21 cellular contexts compared by ENCODE assay signal in the genomic region with DNA sequence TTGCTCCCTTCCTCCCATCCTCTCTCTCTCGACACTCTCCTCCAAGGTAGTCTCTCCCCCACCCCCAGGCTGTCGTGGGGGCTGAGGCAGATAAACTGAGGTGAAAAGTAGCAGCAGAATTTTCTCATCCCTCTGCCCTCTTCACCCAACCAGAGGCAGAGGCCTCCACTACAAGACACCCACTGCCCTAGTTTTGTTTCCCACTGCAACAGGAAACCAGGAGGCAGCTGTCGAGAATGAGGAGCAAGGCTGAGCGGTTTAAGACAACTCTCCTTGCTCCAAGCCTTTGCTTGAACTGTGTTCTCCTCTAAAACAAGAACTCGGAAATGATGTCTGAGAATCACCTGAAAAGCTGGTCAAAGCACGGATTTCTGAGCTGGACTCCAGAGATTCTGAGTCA. TPM values are rescaled to one million over a fixed set of nuclear protein-coding genes. Genes with fewer than 3 reads are reported as not detected.
DNase-seq lines count a peak whose midpoint lies in the region; ATAC-seq, FAIRE-seq and TF ChIP-seq lines count a peak whose summit lies in the region.
"Had no signal": no experiment of that assay in that cellular context is flagged by ENCODE, and none has a peak within 500 bp of the region (broad histone marks: within the 10 kb centered on the region; RNA-seq: fewer than 3 reads in every experiment).

No MANE protein-coding gene starts in this region.

- H3K36me3 ChIP-seq in IMR-90 (ENCODE audit: control insufficient read depth, insufficient read depth, low read length), result no peaks in the 10 kb centered on the region
- no peaks in the 10 kb centered on the region for H3K36me3 ChIP-seq in small intestine (ENCODE audit: control insufficient read depth in 2 of 2, insufficient read depth in 2 of 2, low read length in 2 of 2)
- H3K36me3 ChIP-seq: BE2C had no signal

- TF ChIP-seq RAD21 in IMR-90 (IDR thresholded peaks at IDR 0.05; ENCODE audit: low read length), result no peak

- H3K18ac ChIP-seq in IMR-90 (ENCODE audit: low read depth, low read length), result no peak overlapping the region

- H3K9ac ChIP-seq in IMR-90 (ENCODE audit: low read depth, low read length), result no peak overlapping the region

- H4K5ac ChIP-seq in IMR-90 (ENCODE audit: low read depth, low read length), result no peak overlapping the region

- H2BK20ac ChIP-seq in IMR-90 (ENCODE audit: low read depth, low read length), result no peak overlapping the region

- no peak overlapping the region for H4K8ac ChIP-seq in IMR-90 (ENCODE audit: low read depth in 2 of 2, low read length in 2 of 2)

- H3K4me2 ChIP-seq in IMR-90 (ENCODE audit: low read depth, low read length), result no peak overlapping the region

- CTCF ChIA-PET in IMR-90 (lab: Yijun Ruan, JAX), result no interaction called here

- no peak for TF ChIP-seq POLR2A in IMR-90 (IDR thresholded peaks at IDR 0.05; ENCODE audit: low read depth, low read length)

- H3K14ac ChIP-seq in IMR-90 (replicated peaks; ENCODE audit: low read depth, low read length), result no peak overlapping the region

- DNase-seq in IMR-90 (no peak), myocyte (ENCODE audit: low read depth) (peak; percentile 28), small intestine (no peak), NCI-H1436 treated with DMSO at 0.1 percent for 48 hours (lab: John Stamatoyannopoulos, UW) (no peak), dedifferentiated amniotic fluid mesenchymal stem cell (ENCODE audit: extremely low spot score) (no peak), ACHN (no peak)
- DNase-seq: BE2C; CD8-positive, alpha-beta T cell; COR-L47; DMS153; DMS79 treated with DMSO at 0.1 percent for 48 hours; GDM1; H9 had no signal

- H2AFZ ChIP-seq in IMR-90 (replicated peaks; ENCODE audit: low read length, poor library complexity), result peak overlapping the region; percentile 16

- H3K79me1 ChIP-seq in IMR-90 (ENCODE audit: low read depth in 1 of 2, low read length in 2 of 2), result no peaks in the 10 kb centered on the region

- POLR2A ChIA-PET in IMR-90 (lab: Charles Lee; ENCODE audit: unreplicated experiment), result no interaction called here

- H2BK15ac ChIP-seq in IMR-90 (ENCODE audit: low read depth, low read length), result no peak overlapping the region

- no peak overlapping the region for H2AK5ac ChIP-seq in IMR-90 (ENCODE audit: low read depth, low read length)

- no peak overlapping the region for H2BK5ac ChIP-seq in IMR-90 (ENCODE audit: low read depth, low read length, poor library complexity, severe bottlenecking)

- no peak overlapping the region for H4K91ac ChIP-seq in IMR-90 (ENCODE audit: insufficient read depth, low read depth, low read length)

- no peak overlapping the region for H3K23ac ChIP-seq in IMR-90 (ENCODE audit: low read depth, low read length)

- TF ChIP-seq CTCF in IMR-90 (conservative IDR thresholded peaks at IDR 0.05; ENCODE audit: low read depth, low read length) (no peak), VCaP (conservative IDR thresholded peaks at IDR 0.05) (no peak)

- no peak overlapping the region for H3K4ac ChIP-seq in IMR-90 (ENCODE audit: low read depth, low read length)

- no peak for ATAC-seq in IMR-90 (ENCODE audit: low read depth)
- ATAC-seq: CD8-positive, alpha-beta T cell; HepG2; K562 had no signal

- no peak overlapping the region for H2AK9ac ChIP-seq in IMR-90 (replicated peaks; ENCODE audit: low read depth, low read length, poor library complexity)

- H3K4me1 ChIP-seq in IMR-90 (ENCODE audit: control insufficient read depth, insufficient read depth, low read length), result peaks cover 2% of the 10 kb centered on the region; the same call in 1 of the 2 replicates
- peaks cover 0 to 6% of the 10 kb centered on the region in 2 donors for H3K4me1 ChIP-seq in small intestine (ENCODE audit: control insufficient read depth in 2 of 2, insufficient read depth in 1 of 2, low read depth in 1 of 2, low read length in 1 of 2)
- H3K4me1 ChIP-seq: BE2C had no signal

- H3K27me3 ChIP-seq in IMR-90 (ENCODE audit: control insufficient read depth, insufficient read depth, low read length) (peaks cover 8% of the 10 kb centered on the region; the same call in 1 of the 2 replicates), small intestine (ENCODE audit: control insufficient read depth in 2 of 2, insufficient read depth in 2 of 2, low read length in 2 of 2) (no peaks in the 10 kb centered on the region)
- H3K27me3 ChIP-seq: BE2C had no signal

- intact Hi-C loops in IMR-90 (cut with micrococcal nuclease), result loop anchor here (2.0 to 5.0 kb wide), 2 partner anchors 89 to 376 kb away; no protein-coding TSS in a partner anchor

- H3K27ac ChIP-seq in IMR-90 (ENCODE audit: insufficient read depth, low read length) (no peak overlapping the region), VCaP (peak overlapping the region; percentile 73; the same call in 1 of the 2 replicates), small intestine (ENCODE audit: low read depth in 1 of 2, low read length in 1 of 2) (no peak overlapping the region)

- dilution Hi-C loops in IMR-90 (cut with HindIII; ENCODE audit: low sequenced_read_pairs, unreplicated experiment), result no loop called here

- no peak overlapping the region for H3K56ac ChIP-seq in IMR-90 (ENCODE audit: extremely low read depth, insufficient read depth, low read length)

- H4K20me1 ChIP-seq in IMR-90 (ENCODE audit: insufficient read depth, low read length), result no peaks in the 10 kb centered on the region

- H3K9me1 ChIP-seq in IMR-90 (ENCODE audit: insufficient read depth, low read length), result no peaks in the 10 kb centered on the region

- in situ Hi-C loops in IMR-90 (cut with MboI; ENCODE audit: low sequenced_read_pairs) (no loop called here), ACHN (cut with HindIII; ENCODE audit: low pct_ligation_motif_present, low pct_unique_long_range_greater_than_20kb, low sequenced_read_pairs) (no loop called here)

- 90% methylated on average over 2 of the region's 6 CpGs; no CpG with 5 or more reads in 1 of the 2 experiments for WGBS in IMR-90 (ENCODE audit: extremely low coverage in 2 of 2, insufficient read length in 1 of 2), 2 experiments
- 85 to 93% (median 91%) methylated on average over 6 of the region's 6 CpGs for WGBS in small intestine, 3 donors

- H2BK120ac ChIP-seq in IMR-90 (ENCODE audit: low read depth, low read length), result no peak overlapping the region

- H3K4me3 ChIP-seq in IMR-90 (ENCODE audit: insufficient read depth, low read depth, low read length) (no peak overlapping the region), small intestine (ENCODE audit: low read depth in 1 of 2, low read length in 2 of 2) (no peak overlapping the region)
- H3K4me3 ChIP-seq: K562 had no signal

- H3K9me3 ChIP-seq in IMR-90 (ENCODE audit: control insufficient read depth, insufficient read depth, low read length) (no peaks in the 10 kb centered on the region), small intestine (ENCODE audit: control insufficient read depth, low read depth) (no peaks in the 10 kb centered on the region)
- H3K9me3 ChIP-seq: BE2C had no signal

- no TSS peak for BruUV-seq in IMR-90 (replicated peaks; lab: Mats Ljungman, UMichigan)

- FAIRE-seq in small intestine (lab: Jason Lieb, UNC), result no peak
- FAIRE-seq: A204.1, D721Med, GM12892, HepG2, K562 had no signal

TF ChIP-seq in IMR-90, 13 proteins besides CTCF, POLR2A, EP300 and RAD21:
- no peak for TF ChIP-seq BHLHE40 (IDR thresholded peaks at IDR 0.05; ENCODE audit: low read depth, low read length)
- no peak for TF ChIP-seq MAZ (IDR thresholded peaks at IDR 0.05; ENCODE audit: borderline replicate concordance, low read depth, low read length)
- no peak for TF ChIP-seq RFX5 (IDR thresholded peaks at IDR 0.05; ENCODE audit: low read depth, low read length)
- TF ChIP-seq MXI1 (IDR thresholded peaks at IDR 0.05; ENCODE audit: borderline replicate concordance, low read depth, low read length), result no peak
TF ChIP-seq in IMR-90: peak in this region for 0.

RNA-seq across cellular contexts. Expression of a gene that starts 13.6 kb away (rescaled TPM):
- total RNA-seq in IMR-90 (2012; rRNA removed) (under 0.01 TPM in 1 of 2 replicates, not detected in the other), myocyte (0.21 TPM in 1 of 2 replicates, not detected in the other)
- polyA plus RNA-seq in IMR-90 (2012; rRNA removed) (0.03 TPM in 1 of 2 replicates, not detected in the other), small intestine (1 to 10 TPM in 1 of 3 donors, under 1 TPM in 1, not detected in 1; 0.89 to 3.8 TPM)
- 0.02 TPM in 1 of 2 replicates, not detected in the other for polyA plus RNA-seq in IMR-90 (2012; cell fraction: cytosol; rRNA removed)
- polyA plus RNA-seq in IMR-90 (2012; cell fraction: nucleus; rRNA removed; ENCODE audit: low replicate concordance), result 0.15 TPM in 1 of 2 replicates, not detected in the other
- 0.06 TPM for polyA plus RNA-seq in myocyte (2012)
- total RNA-seq: CD8-positive, alpha-beta T cell; HepG2; HT1080 had no signal
- polyA plus RNA-seq: CD14-positive monocyte, HepG2 had no signal
